In the genomic region with DNA sequence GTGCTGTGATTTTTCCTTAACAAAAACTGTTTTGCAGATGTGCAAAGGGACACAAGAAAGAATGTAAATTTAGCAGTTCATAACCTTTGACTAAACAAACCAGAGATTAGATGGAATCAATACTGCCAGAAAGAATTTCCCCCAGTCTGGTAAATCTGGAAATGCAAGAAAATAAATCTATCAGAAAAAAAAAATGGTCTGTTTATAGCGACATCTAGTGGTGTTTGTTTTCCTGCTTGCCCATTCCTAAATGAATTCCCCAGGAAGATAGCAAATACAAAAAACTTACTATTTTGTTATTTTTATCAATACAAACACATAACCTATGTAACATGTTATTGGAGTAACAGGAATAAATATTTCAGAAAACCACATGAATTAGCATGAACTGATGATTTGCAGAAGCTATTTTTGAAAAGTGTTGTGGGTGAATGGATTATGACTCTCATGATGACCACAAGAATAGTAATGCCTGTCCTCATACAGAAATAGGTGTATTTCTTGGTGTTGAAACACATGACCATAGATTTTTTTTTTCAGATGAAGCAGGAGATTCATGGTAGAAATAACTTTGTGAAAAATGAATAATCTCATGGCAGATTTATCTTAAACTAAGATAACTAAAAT, we compare ENCODE assay signal across 8 cellular contexts.
DNase-seq lines count a peak whose midpoint lies in the region; ATAC-seq, FAIRE-seq and TF ChIP-seq lines count a peak whose summit lies in the region.

No MANE protein-coding gene starts in this region.

- H3K9me3 ChIP-seq in BE2C = no peaks in the 10 kb centered on the region; the same call in 1 of the 2 replicates

- peak; percentile 47 for ATAC-seq in HG02885 (IDR thresholded peaks at IDR 0.05; ENCODE audit: poor library complexity, unreplicated experiment)
- ATAC-seq in GM19328 (IDR thresholded peaks at IDR 0.05; ENCODE audit: unreplicated experiment) = no peak

- TF ChIP-seq CTCF in BE2C (IDR thresholded peaks at IDR 0.05; ENCODE audit: low read depth, low read length) = peak; percentile 72

- no peaks in the 10 kb centered on the region for H3K36me3 ChIP-seq in BE2C

- peaks cover 3% of the 10 kb centered on the region for H3K4me1 ChIP-seq in BE2C

- no peak overlapping the region for H3K4me3 ChIP-seq in BE2C (ENCODE audit: low read depth, low read length)

- FAIRE-seq in TTC549 (lab: Jason Lieb, UNC) (peak; percentile 73), islet of Langerhans (lab: Jason Lieb, UNC) (peak; percentile 97)

- no peaks in the 10 kb centered on the region for H3K27me3 ChIP-seq in BE2C

- no peak for DNase-seq in BE2C
- no peak for DNase-seq in activated CD4-positive, alpha-beta T cell treated with anti-CD3 and anti-CD28 coated beads, Interleukin-2, amount 50 U/mL, for 4 hours
- no peak for DNase-seq in activated CD8-positive, alpha-beta memory T cell treated with anti-CD3 and anti-CD28 coated beads for 24 hours
- DNase-seq in mesenteric fat pad (ENCODE audit: low spot score) = no peak
